In genomic region chr9:112288029-112288428, GRCh38 we compare ENCODE assay signal across 17 cellular contexts. TPM values are rescaled to one million over a fixed set of nuclear protein-coding genes. Genes with fewer than 3 reads are reported as not detected.
DNase-seq lines count a peak whose midpoint lies in the region; ATAC-seq, FAIRE-seq and TF ChIP-seq lines count a peak whose summit lies in the region.
"Had no signal": no experiment of that assay in that cellular context is flagged by ENCODE, and none has a peak within 500 bp of the region (broad histone marks: within the 10 kb centered on the region; RNA-seq: fewer than 3 reads in every experiment).

No MANE protein-coding gene starts in this region.

- H3K4me3 ChIP-seq in HepG2 (replicated peaks in 1 of 3; ENCODE audit: insufficient read depth in 1 of 3, low read depth in 2 of 3, low read length in 3 of 3) (no peak overlapping the region), right lobe of liver (no peak overlapping the region), mammary epithelial cell (replicated peaks in 1 of 3; ENCODE audit: insufficient read depth in 1 of 3, low read depth in 2 of 3, low read length in 3 of 3) (no peak overlapping the region)
- H3K4me3 ChIP-seq: adrenal gland, colonic mucosa had no signal

- TF ChIP-seq CTCF in HepG2 (CRISPR knock-in tag; IDR thresholded peaks at IDR 0.05) = no peak
- no peak for TF ChIP-seq CTCF in right lobe of liver (IDR thresholded peaks at IDR 0.05)
- TF ChIP-seq CTCF in mammary epithelial cell (conservative IDR thresholded peaks at IDR 0.05 in 1 of 2, IDR thresholded peaks at IDR 0.05 in 1 of 2; ENCODE audit: extremely low read depth in 1 of 2, insufficient read depth in 1 of 2, low read depth in 1 of 2, low read length in 2 of 2) = no peak

- H3K27ac ChIP-seq in HepG2 (ENCODE audit: extremely low read length, insufficient read depth, low read length) (no peak overlapping the region), right lobe of liver (no peak overlapping the region), mammary epithelial cell (ENCODE audit: insufficient read depth, low read depth, low read length) (no peak overlapping the region)
- H3K27ac ChIP-seq: adrenal gland, colonic mucosa had no signal

- H3K36me3 ChIP-seq in HepG2 (replicated peaks in 1 of 2; ENCODE audit: control insufficient read depth in 1 of 2, insufficient read depth in 2 of 2, low read length in 2 of 2) (peaks cover 4 to 29% of the 10 kb centered on the region in 2 experiments; a peak in 4 of 5 replicates), right lobe of liver (no peaks in the 10 kb centered on the region), mammary epithelial cell (ENCODE audit: insufficient read depth, low read length) (peaks cover 5% of the 10 kb centered on the region)
- H3K36me3 ChIP-seq: adrenal gland, colonic mucosa had no signal

- dilution Hi-C loops in mammary epithelial cell (cut with HindIII; ENCODE audit: low sequenced_read_pairs) = no loop called here

- no peak for FAIRE-seq in HepG2 (lab: Jason Lieb, UNC)

- CTCF ChIA-PET in HepG2 (lab: Yijun Ruan, JAX; ENCODE audit: low intra/inter-chr PET ratio, low total read pairs) = no interaction called here
- CTCF ChIA-PET in mammary epithelial cell (lab: Charles Lee; ENCODE audit: low non-redundant PET) = interaction anchor here (0.7 kb wide), 1 partner anchor 29 kb away, joined by 4 read pairs; no protein-coding TSS in a partner anchor

- peaks cover 39% of the 10 kb centered on the region for H3K79me2 ChIP-seq in HepG2 (ENCODE audit: insufficient read depth, low read length)
- H3K79me2 ChIP-seq in mammary epithelial cell (ENCODE audit: insufficient read depth, low read length) = peaks cover 97% of the 10 kb centered on the region

- DNase-seq in HepG2 (ENCODE audit: low spot score) = peak; percentile 10
- DNase-seq in right lobe of liver = no peak
- peak; percentile 8 for DNase-seq in mammary epithelial cell
- peak; percentile 72 for DNase-seq in iris pigment epithelial cell (ENCODE audit: low read depth)
- no peak for DNase-seq in activated CD4-positive, alpha-beta T cell treated with anti-CD3 and anti-CD28 coated beads for 4 hours
- DNase-seq in SW 1271 (lab: John Stamatoyannopoulos, UW) = no peak
- no peak for DNase-seq in NK-92 (lab: John Stamatoyannopoulos, UW; ENCODE audit: unreplicated experiment)
- DNase-seq in NCI-H187 (lab: John Stamatoyannopoulos, UW) = no peak
- DNase-seq: activated effector memory CD4-positive, alpha-beta T cell treated with Interleukin-2 at 50 U/mL for 16 hours; AML-193; colonic mucosa; naive thymus-derived CD8-positive, alpha-beta T cell; NCI-H1417 treated with DMSO at 0.1 percent for 48 hours; NCI-H345; SHP77; stimulated activated naive CD8-positive, alpha-beta T cell treated with anti-CD3 and anti-CD28 coated beads, Interleukin-15, amount 100 ng/mL, for 72 hours had no signal

- H2AFZ ChIP-seq in HepG2 (ENCODE audit: low read length) (no peak overlapping the region), mammary epithelial cell (ENCODE audit: low read depth, low read length) (no peak overlapping the region)

- ATAC-seq in HepG2 (no peak; the same call in 2 of the 3 replicates), right lobe of liver (no peak)
- ATAC-seq: naive thymus-derived CD8-positive, alpha-beta T cell; stimulated activated naive CD8-positive, alpha-beta T cell treated with anti-CD3 and anti-CD28 coated beads, Interleukin-15, amount 100 ng/mL, for 72 hours had no signal

- TF ChIP-seq POLR2A in HepG2 (IDR thresholded peaks at IDR 0.05; ENCODE audit: insufficient read depth in 1 of 2, low read depth in 2 of 2, low read length in 2 of 2) (no peak), right lobe of liver (IDR thresholded peaks at IDR 0.05) (no peak)

- POLR2A ChIA-PET in HepG2 (lab: Yijun Ruan, JAX) = no interaction called here

- intact Hi-C loops in HepG2 (cut with micrococcal nuclease; ENCODE audit: unreplicated experiment) = no loop called here
- intact Hi-C loops in right lobe of liver (cut with DNase I) = no loop called here
- intact Hi-C loops in mammary epithelial cell (cut with micrococcal nuclease) = no loop called here

- H3K4me1 ChIP-seq in HepG2 (ENCODE audit: insufficient read depth, low read length) (no peaks in the 10 kb centered on the region), right lobe of liver (no peaks in the 10 kb centered on the region), mammary epithelial cell (ENCODE audit: insufficient read depth, low read length) (no peaks in the 10 kb centered on the region)
- H3K4me1 ChIP-seq: colonic mucosa had no signal

- in situ Hi-C loops in HepG2 (cut with HindIII; ENCODE audit: extremely low pct_ligation_motif_present, low pct_unique_long_range_greater_than_20kb) (no loop called here), mammary epithelial cell (cut with MboI; ENCODE audit: low sequenced_read_pairs in 2 of 2) (no loop called here)

- H3K9ac ChIP-seq in HepG2 (ENCODE audit: insufficient read depth, low read depth, low read length) = no peak overlapping the region
- H3K9ac ChIP-seq in mammary epithelial cell (ENCODE audit: insufficient read depth, low read length) = no peak overlapping the region

- BruUV-seq in HepG2 (replicated peaks; lab: Mats Ljungman, UMichigan) (no TSS peak), mammary epithelial cell (replicated peaks; lab: Mats Ljungman, UMichigan) (no TSS peak)

- no peak for TF ChIP-seq EP300 in HepG2 (IDR thresholded peaks at IDR 0.05; ENCODE audit: low read depth in 2 of 2, low read length in 2 of 2)
- TF ChIP-seq EP300 in HepG2 (CRISPR knock-in tag; IDR thresholded peaks at IDR 0.05; ENCODE audit: borderline replicate concordance) = no peak

- H4K20me1 ChIP-seq in HepG2 (ENCODE audit: insufficient read depth, low read length) = no peaks in the 10 kb centered on the region; the same call in 1 of the 2 replicates
- H4K20me1 ChIP-seq in mammary epithelial cell (ENCODE audit: insufficient read depth, low read length) = no peaks in the 10 kb centered on the region

- H3K27me3 ChIP-seq in HepG2 (ENCODE audit: control insufficient read depth in 1 of 2, insufficient read depth in 2 of 2, low read length in 2 of 2) (no peaks in the 10 kb centered on the region), right lobe of liver (no peaks in the 10 kb centered on the region), mammary epithelial cell (ENCODE audit: insufficient read depth, low read length) (no peaks in the 10 kb centered on the region)
- H3K27me3 ChIP-seq: adrenal gland, colonic mucosa had no signal

- H3K9me3 ChIP-seq in HepG2 (ENCODE audit: low read length) (peaks cover 25% of the 10 kb centered on the region), right lobe of liver (no peaks in the 10 kb centered on the region), mammary epithelial cell (replicated peaks; ENCODE audit: insufficient read depth, low read length) (peaks cover 6% of the 10 kb centered on the region)
- H3K9me3 ChIP-seq: adrenal gland, colonic mucosa had no signal

- TF ChIP-seq RAD21 in HepG2 (CRISPR knock-in tag; IDR thresholded peaks at IDR 0.05) = no peak

- H3K4me2 ChIP-seq in HepG2 (ENCODE audit: low read depth, low read length) (no peak overlapping the region), mammary epithelial cell (ENCODE audit: insufficient read depth, low read depth, low read length) (no peak overlapping the region)

TF ChIP-seq in HepG2, 621 proteins besides CTCF, POLR2A, EP300 and RAD21:
- TF ChIP-seq ZNF792 (CRISPR knock-in tag; IDR thresholded peaks at IDR 0.05) = no peak
- TF ChIP-seq HNRNPL (IDR thresholded peaks at IDR 0.05; ENCODE audit: low read depth, low read length) = no peak
- no peak for TF ChIP-seq YEATS4 (CRISPR knock-in tag; IDR thresholded peaks at IDR 0.05; ENCODE audit: borderline replicate concordance)
- no peak for TF ChIP-seq ZFP36 (IDR thresholded peaks at IDR 0.05; ENCODE audit: borderline replicate concordance, low read depth, low read length, partially characterized antibody)
- no peak for TF ChIP-seq NCOA1 (CRISPR knock-in tag; IDR thresholded peaks at IDR 0.05)

RNA-seq across cellular contexts. Expression of gene PTBP3, which starts 45.4 kb away (rescaled TPM):
- total RNA-seq in HepG2 (2016; rRNA removed; fragmentation: Illumina TruSeq; extraction: Trizol) = 52.8 and 79.5 TPM in 2 replicates
- total RNA-seq in HepG2 (2016; cell fraction: cytosol; rRNA removed; fragmentation: Illumina TruSeq; extraction: Trizol; ENCODE audit: low read depth) = 116 and 122 TPM in 2 replicates
- 55.6 and 78.0 TPM in 2 replicates for total RNA-seq in HepG2 (2016; cell fraction: insoluble cytoplasmic fraction; rRNA removed; fragmentation: Illumina TruSeq; extraction: Trizol)
- total RNA-seq in HepG2 (2016; cell fraction: membrane; rRNA removed; fragmentation: Illumina TruSeq; extraction: Trizol) = 44.6 and 47.8 TPM in 2 replicates
- total RNA-seq in HepG2 (2016; cell fraction: nucleus; rRNA removed; fragmentation: Illumina TruSeq; extraction: Trizol) = 33.0 and 35.9 TPM in 2 replicates
- polyA plus RNA-seq in HepG2 (2011; rRNA removed) = 35.6 and 61.1 TPM in 2 replicates
- polyA plus RNA-seq in HepG2 (2011; cell fraction: cytosol; rRNA removed) = 23.4 and 43.1 TPM in 2 replicates
- 33.0 and 38.2 TPM in 2 replicates for polyA plus RNA-seq in HepG2 (2011; cell fraction: nucleus; rRNA removed)
- 20.2 and 22.4 TPM in 2 replicates for polyA plus RNA-seq in HepG2 (2012)
- polyA plus RNA-seq in HepG2 (2016; cell fraction: cytosol; fragmentation: Illumina TruSeq; extraction: Trizol; ENCODE audit: low read depth) = 2.3 and 2.6 TPM in 2 replicates
- 67.1 and 71.0 TPM in 2 replicates for polyA plus RNA-seq in HepG2 (2016; cell fraction: insoluble cytoplasmic fraction; fragmentation: Illumina TruSeq; extraction: Trizol; ENCODE audit: low read depth)
- 10.9 and 11.4 TPM in 2 replicates for polyA plus RNA-seq in HepG2 (2016; cell fraction: membrane; fragmentation: Illumina TruSeq; extraction: Trizol; ENCODE audit: low read depth)
- 30.4 TPM in 2 replicates for polyA plus RNA-seq in HepG2 (2016; cell fraction: nucleus; fragmentation: Illumina TruSeq; extraction: Trizol; ENCODE audit: insufficient read depth, low read depth)
- 104 and 144 TPM in 2 replicates for polyA minus RNA-seq in HepG2 (2011; rRNA and poly(A)+ RNA removed; ENCODE audit: low replicate concordance)
- 55.4 and 66.1 TPM in 2 replicates for polyA minus RNA-seq in HepG2 (2011; cell fraction: cytosol; rRNA and poly(A)+ RNA removed)
- polyA minus RNA-seq in HepG2 (2011; cell fraction: nucleus; rRNA and poly(A)+ RNA removed) = 44.7 and 50.8 TPM in 2 replicates
- 10 to 100 TPM; 16.3 to 29.9 (median 19.3) TPM for total RNA-seq in right lobe of liver
- total RNA-seq in mammary epithelial cell = 10 to 100 TPM; 73.2 to 95.9 TPM
- polyA plus RNA-seq in mammary epithelial cell = 71.9 TPM
- 142 TPM for polyA minus RNA-seq in mammary epithelial cell

Comparison
In these comparisons a context has a peak if more than half of its experiments do, and no peak if none do; other contexts are left out.
1. DNase-seq: peak in HepG2 (single experiment), mammary epithelial cell (single experiment) and iris pigment epithelial cell (single experiment); none in right lobe of liver (0 of 3), activated CD4-positive, alpha-beta T cell treated with anti-CD3 and anti-CD28 coated beads for 4 hours (0 of 2), SW 1271 (0 of 2), NK-92 (single experiment) and NCI-H187 (0 of 2).